12 cellular contexts compared by ENCODE assay signal in the genomic region with DNA sequence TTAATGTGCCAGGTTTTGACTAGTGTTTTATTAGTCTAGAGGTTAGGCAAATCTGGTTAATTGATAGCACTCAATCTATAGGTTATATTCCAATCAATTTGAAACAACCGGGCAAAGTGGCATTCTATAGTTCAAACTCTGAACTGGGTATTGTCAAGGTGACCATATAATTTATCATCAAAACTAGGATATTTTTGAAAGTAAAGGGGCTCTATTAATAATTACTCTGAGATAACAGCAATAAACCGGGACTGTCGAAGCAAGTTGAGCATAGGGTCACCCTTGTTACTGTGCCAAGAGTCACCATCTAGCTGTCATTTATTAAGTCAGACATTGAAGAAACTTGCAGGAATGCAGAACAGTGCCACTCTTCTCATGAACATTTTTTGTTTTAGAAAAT.
DNase-seq lines count a peak whose midpoint lies in the region; ATAC-seq and TF ChIP-seq lines count a peak whose summit lies in the region.
"Had no signal": no experiment of that assay in that cellular context is flagged by ENCODE, and none has a peak within 500 bp of the region (broad histone marks: within the 10 kb centered on the region; RNA-seq: fewer than 3 reads in every experiment).

No MANE protein-coding gene starts in this region.

- peaks cover 13% of the 10 kb centered on the region for H3F3A ChIP-seq in PC-3 (ENCODE audit: low read length, unreplicated experiment)

- H3K9me3 ChIP-seq in PC-3 (ENCODE audit: low read length) (no peaks in the 10 kb centered on the region), colonic mucosa (no peaks in the 10 kb centered on the region), thymus (ENCODE audit: control insufficient read depth) (no peaks in the 10 kb centered on the region)

- H4K20me1 ChIP-seq in PC-3 (ENCODE audit: low read length), result no peaks in the 10 kb centered on the region

- DNase-seq in PC-3 (no peak), colonic mucosa (no peak), mesothelial cell of epicardium (ENCODE audit: low spot score in 2 of 2, unreplicated experiment in 2 of 2) (no peak), NCI-H774 (lab: John Stamatoyannopoulos, UW) (no peak), NCI-H1694 (lab: John Stamatoyannopoulos, UW) (no peak), NCI-H524 treated with DMSO at 0.1 percent for 48 hours (lab: John Stamatoyannopoulos, UW) (no peak), NCI-H1694 treated with DMSO at 0.1 percent for 48 hours (lab: John Stamatoyannopoulos, UW) (no peak)
- DNase-seq: naive thymus-derived CD8-positive, alpha-beta T cell; OCI-M1; stimulated activated CD4-positive, alpha-beta T cell treated with anti-CD3 and anti-CD28 coated beads, Interleukin-4, amount 100 ng/mL, for 1 hour; substantia nigra had no signal

- H3K27ac Mint-ChIP-seq in mesothelial cell of epicardium, result peak overlapping the region; percentile 99

- CTCF ChIA-PET in PC-3 (lab: Charles Lee), result no interaction called here

- H3K4me3 ChIP-seq in PC-3 (ENCODE audit: low read length) (peak overlapping the region; percentile 29; the same call in 1 of the 2 replicates), colonic mucosa (no peak overlapping the region), thymus (ENCODE audit: low read length) (no peak overlapping the region)

- no peak overlapping the region for H2AFZ ChIP-seq in PC-3 (ENCODE audit: low read length)

- TF ChIP-seq CTCF in PC-3 (conservative IDR thresholded peaks at IDR 0.05; ENCODE audit: low read depth, low read length) (no peak), colonic mucosa (IDR thresholded peaks at IDR 0.05) (no peak), mesothelial cell of epicardium (IDR thresholded peaks at IDR 0.05; ENCODE audit: unreplicated experiment) (no peak)

- no peaks in the 10 kb centered on the region for H3K9me2 ChIP-seq in PC-3 (replicated peaks; ENCODE audit: low read length)

- H3K36me3 ChIP-seq in PC-3 (ENCODE audit: low read depth, low read length) (no peaks in the 10 kb centered on the region), colonic mucosa (no peaks in the 10 kb centered on the region), thymus (ENCODE audit: control insufficient read depth, insufficient read depth) (no peaks in the 10 kb centered on the region)

- H3K9ac ChIP-seq in PC-3 (ENCODE audit: low read length) (peak overlapping the region; percentile 77), colonic mucosa (ENCODE audit: low read depth in 2 of 2, low read length in 2 of 2) (no peak overlapping the region)

- H3K4me1 Mint-ChIP-seq in mesothelial cell of epicardium, result peaks cover 73% of the 10 kb centered on the region

- ATAC-seq in PC-3, result no peak
- ATAC-seq: naive thymus-derived CD8-positive, alpha-beta T cell had no signal

- no peak overlapping the region for H3K4me3 Mint-ChIP-seq in mesothelial cell of epicardium
- H3K4me3 Mint-ChIP-seq: naive thymus-derived CD8-positive, alpha-beta T cell had no signal

- WGBS in thymus, result 96% methylated on average over 3 of the region's 3 CpGs

- BruUV-seq in PC-3 (replicated peaks; lab: Mats Ljungman, UMichigan), result TSS peak; percentile 82

- H3K4me2 ChIP-seq in PC-3 (ENCODE audit: low read length), result peak overlapping the region; percentile 69

- H3K9me3 Mint-ChIP-seq in mesothelial cell of epicardium, result no peaks in the 10 kb centered on the region
- H3K9me3 Mint-ChIP-seq: naive thymus-derived CD8-positive, alpha-beta T cell had no signal

- intact Hi-C loops in PC-3 (cut with micrococcal nuclease) (loop anchor here (1.0 to 10.0 kb wide), 6 partner anchors 18 to 654 kb away; partner anchors contain the start of gene ZFP36L1), colonic mucosa (cut with DNase I) (loop anchor here (10.0 kb wide), 1 partner anchor 196 kb away; no protein-coding TSS in a partner anchor)

- H3K4me1 ChIP-seq in PC-3 (ENCODE audit: insufficient read depth, low read length) (peaks cover 76% of the 10 kb centered on the region), colonic mucosa (peaks cover 14% of the 10 kb centered on the region), thymus (ENCODE audit: control insufficient read depth, insufficient read depth, low read length) (peaks cover 21% of the 10 kb centered on the region)

- H3K27ac ChIP-seq in PC-3 (ENCODE audit: low read length) (peak overlapping the region; percentile 93), colonic mucosa (peak overlapping the region; percentile 65), thymus (ENCODE audit: low read depth) (peak overlapping the region; percentile 75)

- H3K27me3 ChIP-seq in PC-3 (ENCODE audit: low read length), result no peaks in the 10 kb centered on the region
- H3K27me3 ChIP-seq in colonic mucosa, result no peaks in the 10 kb centered on the region
- H3K27me3 ChIP-seq in thymus (ENCODE audit: control insufficient read depth, insufficient read depth), result no peaks in the 10 kb centered on the region

- POLR2A ChIA-PET in PC-3 (lab: Charles Lee; ENCODE audit: unreplicated experiment), result interaction anchor here (0.6 kb wide), 3 partner anchors 166 to 650 kb away, joined by 3 to 7 read pairs (median 6); no protein-coding TSS in a partner anchor

- no peaks in the 10 kb centered on the region for H3K27me3 Mint-ChIP-seq in mesothelial cell of epicardium (ENCODE audit: low read depth)
- H3K27me3 Mint-ChIP-seq: naive thymus-derived CD8-positive, alpha-beta T cell had no signal

- H3K79me2 ChIP-seq in PC-3 (ENCODE audit: low read length), result no peaks in the 10 kb centered on the region

- H3K36me3 Mint-ChIP-seq in mesothelial cell of epicardium, result no peaks in the 10 kb centered on the region
